In genomic region chr19:38402967-38403674, GRCh38 we compare ENCODE assay signal across 8 cellular contexts. TPM values are rescaled to one million over a fixed set of nuclear protein-coding genes. Genes with fewer than 3 reads are reported as not detected.
DNase-seq lines count a peak whose midpoint lies in the region; ATAC-seq and TF ChIP-seq lines count a peak whose summit lies in the region.

FAM98C (plus strand) TSS chr19:38403093; CDS start chr19:38403154, 61 bp downstream.

- peaks cover 0 to 8% of the 10 kb centered on the region in 2 donors for H3K27me3 ChIP-seq in breast epithelium

- CTCF ChIA-PET in AG04449 (lab: Yijun Ruan, JAX) = interaction anchor here (0.6 to 6.9 kb wide), 50 partner anchors 9 to 730 kb away, joined by 3 to 112 read pairs (median 4); partner anchors contain the start of genes EIF3K, GGN, MAP4K1 and MRPS12

- POLR2A ChIA-PET in AG04449 (lab: Yijun Ruan, JAX) = interaction anchor here (0.8 to 1.5 kb wide), 8 partner anchors 8 to 244 kb away, joined by 3 to 7 read pairs (median 4); partner anchors contain the start of genes ACTN4, EIF3K and PSMD8

- no peaks in the 10 kb centered on the region for H3K36me3 ChIP-seq in breast epithelium

- peak; percentile 46 for DNase-seq in AG04449 (ENCODE audit: low read depth, low spot score)
- DNase-seq in NCI-H2196 (lab: John Stamatoyannopoulos, UW; ENCODE audit: unreplicated experiment) = peak; percentile 97
- DNase-seq in breast epithelium (ENCODE audit: low spot score in 2 of 2) = peak; percentile 96 to 98
- DNase-seq in iPS-NIHi7 (ENCODE audit: extremely low spot score) = peak; percentile 100
- DNase-seq in smooth muscle cell of the brain vasculature (ENCODE audit: low read depth, low spot score) = peak; percentile 85

- TF ChIP-seq POLR2A in breast epithelium (IDR thresholded peaks at IDR 0.05) = peak; percentile 17

- no peaks in the 10 kb centered on the region for H3K9me3 ChIP-seq in breast epithelium

- H3K4me1 ChIP-seq in breast epithelium = no peaks in the 10 kb centered on the region

- peak within 1 kb of the TSS; percentile 86 for H3K27ac ChIP-seq in VCaP
- peak within 1 kb of the TSS; percentile 88 to 93 for H3K27ac ChIP-seq in breast epithelium

- ATAC-seq in GM18870 (IDR thresholded peaks at IDR 0.05; ENCODE audit: unreplicated experiment) (peak; percentile 75), HG03135 (IDR thresholded peaks at IDR 0.05; ENCODE audit: unreplicated experiment) (peak; percentile 90)

- intact Hi-C loops in breast epithelium (cut with DNase I; ENCODE audit: low total_unique reads) = loop anchor here (10.0 kb wide), 1 partner anchor 942 kb away; the partner anchor contains the start of gene SAMD4B

- TF ChIP-seq CTCF in AG04449 (IDR thresholded peaks at IDR 0.05; ENCODE audit: insufficient read depth, low read length, missing control alignments) (peak; percentile 90), VCaP (conservative IDR thresholded peaks at IDR 0.05) (peak; percentile 97), breast epithelium (IDR thresholded peaks at IDR 0.05) (peak; percentile 98)

- H3K4me3 ChIP-seq in AG04449 (ENCODE audit: low read depth, low read length) = peak within 1 kb of the TSS; percentile 95
- peak within 1 kb of the TSS; percentile 93 to 99 (median 94) for H3K4me3 ChIP-seq in breast epithelium

RNA-seq across cellular contexts. Expression of gene FAM98C, which starts in this region (rescaled TPM):
- 10 to 100 TPM; 21.1 to 32.6 (median 22.9) TPM for total RNA-seq in breast epithelium

Comparison
In these comparisons a context has a peak if more than half of its experiments do, and no peak if none do; other contexts are left out.
1. Peak in every context shown above with its lines: DNase-seq, ATAC-seq, H3K4me3 ChIP-seq and H3K27ac ChIP-seq.
2. DNase-seq: peak in every context shown above with its lines; median percentile 100 in iPS-NIHi7; 97 in NCI-H2196; 97 in breast epithelium; 85 in smooth muscle cell of the brain vasculature; 46 in AG04449.